In the genomic region with DNA sequence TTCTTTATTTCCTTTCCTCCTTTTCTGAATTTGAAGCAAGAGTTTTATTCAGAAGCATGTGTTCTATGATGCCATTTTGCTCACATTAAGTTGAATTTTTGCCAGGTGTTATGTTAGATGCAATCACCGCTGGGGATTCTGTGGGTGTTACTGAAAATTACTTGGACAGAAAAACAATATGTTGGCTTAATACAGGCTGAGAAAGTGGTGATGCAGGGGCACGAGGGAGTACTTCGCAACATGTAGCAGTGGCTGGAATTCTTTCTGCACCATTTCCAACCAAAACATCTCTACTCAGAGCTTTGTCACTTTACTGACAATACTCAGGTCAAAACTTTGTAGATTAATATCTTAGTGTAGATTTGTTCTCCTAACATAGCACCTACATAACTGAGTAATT, we compare ENCODE assay signal across 25 cellular contexts.
DNase-seq lines count a peak whose midpoint lies in the region; ATAC-seq and TF ChIP-seq lines count a peak whose summit lies in the region.
"Had no signal": no experiment of that assay in that cellular context is flagged by ENCODE, and none has a peak within 500 bp of the region (broad histone marks: within the 10 kb centered on the region; RNA-seq: fewer than 3 reads in every experiment).

No MANE protein-coding gene starts in this region.

- no peak overlapping the region for H3K4me3 ChIP-seq in GM23338
- no peak overlapping the region for H3K4me3 ChIP-seq in cardiac fibroblast (replicated peaks in 1 of 2; ENCODE audit: low read depth in 2 of 2, low read length in 2 of 2)
- H3K4me3 ChIP-seq in subcutaneous abdominal adipose tissue (ENCODE audit: low read depth in 1 of 5, low read length in 5 of 5) = no peak overlapping the region
- H3K4me3 ChIP-seq: pancreas, skin epidermis, transverse colon had no signal

- H3K9ac ChIP-seq in subcutaneous abdominal adipose tissue (ENCODE audit: low read length in 5 of 5) = no peak overlapping the region

- H3K27me3 Mint-ChIP-seq in GM23338 (ENCODE audit: insufficient read depth, low read depth, poor library complexity) (no peaks in the 10 kb centered on the region), glutamatergic neuron (ENCODE audit: unreplicated experiment) (no peaks in the 10 kb centered on the region)
- no peaks in the 10 kb centered on the region for H3K27me3 Mint-ChIP-seq in activated CD4-positive, alpha-beta memory T cell treated with anti-CD3 and anti-CD28 coated beads, Interleukin-2, amount 10 ng/mL, durations not matched to agents 7 days and 5 days
- H3K27me3 Mint-ChIP-seq: activated B cell treated with CpG ODN at 0.5 μM for 24 hours had no signal

- H3K27me3 ChIP-seq in GM23338 (ENCODE audit: insufficient read depth) = no peaks in the 10 kb centered on the region
- no peaks in the 10 kb centered on the region for H3K27me3 ChIP-seq in subcutaneous abdominal adipose tissue (ENCODE audit: control insufficient read depth in 5 of 5, insufficient read depth in 4 of 5, low read length in 5 of 5)
- H3K27me3 ChIP-seq: BE2C, foreskin keratinocyte, pancreas, transverse colon had no signal

- no peaks in the 10 kb centered on the region for H3K79me2 ChIP-seq in GM23338 (replicated peaks; ENCODE audit: insufficient read depth)

- no peaks in the 10 kb centered on the region for H4K20me1 ChIP-seq in GM23338 (replicated peaks; ENCODE audit: insufficient read depth)

- H3F3A ChIP-seq in GM23338 (replicated peaks; ENCODE audit: low read depth) = no peaks in the 10 kb centered on the region

- no peak for ATAC-seq in GM23338
- ATAC-seq: activated naive CD4-positive, alpha-beta T cell treated with anti-CD3 and anti-CD28 coated beads, Interleukin-2, amount 50 U/mL, for 72 hours; foreskin keratinocyte; natural killer cell; pancreas; SK-N-SH treated with all-trans-retinoic acid at 6 μM for 48 hours; stimulated activated naive CD8-positive, alpha-beta T cell treated with anti-CD3 and anti-CD28 coated beads, Interleukin-15, Interleukin-2, amounts not matched to agents 100 U/mL and 50 U/mL, for 24 hours had no signal

- H3K9me2 ChIP-seq in GM23338 (ENCODE audit: insufficient read depth) = no peaks in the 10 kb centered on the region

- H3K9me3 Mint-ChIP-seq in GM23338 = no peaks in the 10 kb centered on the region; the same call in 2 of the 3 replicates
- no peaks in the 10 kb centered on the region for H3K9me3 Mint-ChIP-seq in glutamatergic neuron (ENCODE audit: unreplicated experiment)
- H3K9me3 Mint-ChIP-seq in activated CD4-positive, alpha-beta memory T cell treated with anti-CD3 and anti-CD28 coated beads, Interleukin-2, amount 10 ng/mL, durations not matched to agents 7 days and 5 days = no peaks in the 10 kb centered on the region
- H3K9me3 Mint-ChIP-seq: activated B cell treated with CpG ODN at 0.5 μM for 24 hours; endodermal cell; T-helper 2 cell treated with Interferon-gamma antibody and Interleukin-4, amounts not matched to agents 5 μg/mL and 100 μg/mL, for 36 hours had no signal

- H3K27ac ChIP-seq in GM23338 (ENCODE audit: low read depth) (no peak overlapping the region), subcutaneous abdominal adipose tissue (ENCODE audit: low read depth, low read length) (peak overlapping the region; percentile 77)
- H3K27ac ChIP-seq: foreskin keratinocyte, pancreas, skin epidermis, transverse colon had no signal

- H3K27ac Mint-ChIP-seq in GM23338 (no peak overlapping the region), glutamatergic neuron (ENCODE audit: unreplicated experiment) (peak overlapping the region; percentile 76)
- no peak overlapping the region for H3K27ac Mint-ChIP-seq in activated CD4-positive, alpha-beta memory T cell treated with anti-CD3 and anti-CD28 coated beads, Interleukin-2, amount 10 ng/mL, durations not matched to agents 7 days and 5 days
- H3K27ac Mint-ChIP-seq: activated B cell treated with CpG ODN at 0.5 μM for 24 hours; activated naive CD4-positive, alpha-beta T cell treated with anti-CD3 and anti-CD28 coated beads, Interleukin-2, amount 50 U/mL, for 72 hours; endodermal cell; natural killer cell; T-helper 2 cell treated with Interferon-gamma antibody and Interleukin-4, amounts not matched to agents 5 μg/mL and 100 μg/mL, for 36 hours had no signal

- no peaks in the 10 kb centered on the region for H3K36me3 ChIP-seq in GM23338 (ENCODE audit: insufficient read depth)
- H3K36me3 ChIP-seq in subcutaneous abdominal adipose tissue (ENCODE audit: control insufficient read depth in 5 of 5, insufficient read depth in 5 of 5, low read length in 5 of 5) = no peaks in the 10 kb centered on the region
- H3K36me3 ChIP-seq: BE2C, pancreas, transverse colon had no signal

- 0 out of 2 replicates have a peak overlapping the region, but pooled peaks have one; percentile 19 for H2AFZ ChIP-seq in GM23338

- H3K9me3 ChIP-seq in subcutaneous abdominal adipose tissue (ENCODE audit: control insufficient read depth in 5 of 5, low read length in 5 of 5) = no peaks in the 10 kb centered on the region
- H3K9me3 ChIP-seq: BE2C, pancreas, transverse colon had no signal

- H3K4me1 ChIP-seq in GM23338 (ENCODE audit: insufficient read depth) (no peaks in the 10 kb centered on the region), subcutaneous abdominal adipose tissue (ENCODE audit: control insufficient read depth in 5 of 5, insufficient read depth in 5 of 5, low read length in 5 of 5) (peaks cover 0 to 33% (median 10%) of the 10 kb centered on the region in 5 donors)
- H3K4me1 ChIP-seq: BE2C, pancreas, transverse colon had no signal

- DNase-seq in GM23338 (ENCODE audit: low spot score) (no peak), cardiac fibroblast (ENCODE audit: low read depth in 2 of 2) (peak; percentile 92 to 93), glutamatergic neuron (no peak), GM19240 (ENCODE audit: insufficient read length, low spot score) (no peak)
- no peak for DNase-seq in activated CD4-positive, alpha-beta memory T cell treated with anti-CD3 and anti-CD28 coated beads, Interleukin-2, amount 10 ng/mL, durations not matched to agents 7 days and 5 days
- no peak for DNase-seq in activated CD4-positive, alpha-beta T cell treated with anti-CD3 and anti-CD28 coated beads for 4 hours
- DNase-seq: activated B cell treated with CpG ODN at 0.5 μM for 24 hours; activated T-cell treated with anti-CD3 and anti-CD28 coated beads, Interleukin-2, amount 50 U/mL, for 48 hours; BE2C; endodermal cell; foreskin keratinocyte; Karpas-422; kidney; natural killer cell; NCI-H1105; NCI-H2081 treated with DMSO at 0.1 percent for 48 hours; NCI-H510A treated with DMSO at 0.1 percent for 48 hours; pancreas; stimulated activated naive CD8-positive, alpha-beta T cell treated with anti-CD3 and anti-CD28 coated beads, Interleukin-15, Interleukin-2, amounts not matched to agents 100 U/mL and 50 U/mL, for 24 hours; transverse colon had no signal

- CTCF ChIA-PET in activated CD4-positive, alpha-beta memory T cell treated with anti-CD3 and anti-CD28 coated beads, Interleukin-2, amount 10 ng/mL, durations not matched to agents 7 days and 5 days (lab: Charles Lee) = no interaction called here

- H3K4me1 Mint-ChIP-seq in GM23338 (no peaks in the 10 kb centered on the region), glutamatergic neuron (ENCODE audit: low read depth, unreplicated experiment) (peaks cover 32% of the 10 kb centered on the region)
- no peaks in the 10 kb centered on the region for H3K4me1 Mint-ChIP-seq in activated CD4-positive, alpha-beta memory T cell treated with anti-CD3 and anti-CD28 coated beads, Interleukin-2, amount 10 ng/mL, durations not matched to agents 7 days and 5 days
- H3K4me1 Mint-ChIP-seq: activated B cell treated with CpG ODN at 0.5 μM for 24 hours, endodermal cell, natural killer cell had no signal

- H3K36me3 Mint-ChIP-seq in GM23338 (ENCODE audit: low read depth) = no peaks in the 10 kb centered on the region
- H3K36me3 Mint-ChIP-seq in glutamatergic neuron (ENCODE audit: unreplicated experiment) = no peaks in the 10 kb centered on the region
- no peaks in the 10 kb centered on the region for H3K36me3 Mint-ChIP-seq in activated CD4-positive, alpha-beta memory T cell treated with anti-CD3 and anti-CD28 coated beads, Interleukin-2, amount 10 ng/mL, durations not matched to agents 7 days and 5 days (ENCODE audit: low read depth)
- H3K36me3 Mint-ChIP-seq: activated naive CD4-positive, alpha-beta T cell treated with anti-CD3 and anti-CD28 coated beads, Interleukin-2, amount 50 U/mL, for 72 hours; natural killer cell had no signal

- H3K4me3 Mint-ChIP-seq in GM23338 (no peak overlapping the region), glutamatergic neuron (ENCODE audit: unreplicated experiment) (peak overlapping the region; percentile 28)
- H3K4me3 Mint-ChIP-seq in activated CD4-positive, alpha-beta memory T cell treated with anti-CD3 and anti-CD28 coated beads, Interleukin-2, amount 10 ng/mL, durations not matched to agents 7 days and 5 days = no peak overlapping the region
- H3K4me3 Mint-ChIP-seq: activated B cell treated with CpG ODN at 0.5 μM for 24 hours; endodermal cell; natural killer cell; T-helper 2 cell treated with Interferon-gamma antibody and Interleukin-4, amounts not matched to agents 5 μg/mL and 100 μg/mL, for 36 hours had no signal

- TF ChIP-seq CTCF in GM23338 (conservative IDR thresholded peaks at IDR 0.05; ENCODE audit: low read depth in 2 of 2) (no peak), cardiac fibroblast (IDR thresholded peaks at IDR 0.05; ENCODE audit: low read depth, low read length) (no peak), glutamatergic neuron (IDR thresholded peaks at IDR 0.05; ENCODE audit: partially characterized antibody, unreplicated experiment) (no peak)

- POLR2A ChIA-PET in activated CD4-positive, alpha-beta memory T cell treated with anti-CD3 and anti-CD28 coated beads, Interleukin-2, amount 10 ng/mL, durations not matched to agents 7 days and 5 days (lab: Charles Lee) = no interaction called here

- H3K4me2 ChIP-seq in GM23338 = no peak overlapping the region

TF ChIP-seq in GM23338, 12 proteins besides CTCF, POLR2A, EP300 and RAD21 (continues in another document):
- TF ChIP-seq ZNF331 (CRISPR knock-in tag; IDR thresholded peaks at IDR 0.05; ENCODE audit: low read depth) = no peak
- TF ChIP-seq, protein P1, sequence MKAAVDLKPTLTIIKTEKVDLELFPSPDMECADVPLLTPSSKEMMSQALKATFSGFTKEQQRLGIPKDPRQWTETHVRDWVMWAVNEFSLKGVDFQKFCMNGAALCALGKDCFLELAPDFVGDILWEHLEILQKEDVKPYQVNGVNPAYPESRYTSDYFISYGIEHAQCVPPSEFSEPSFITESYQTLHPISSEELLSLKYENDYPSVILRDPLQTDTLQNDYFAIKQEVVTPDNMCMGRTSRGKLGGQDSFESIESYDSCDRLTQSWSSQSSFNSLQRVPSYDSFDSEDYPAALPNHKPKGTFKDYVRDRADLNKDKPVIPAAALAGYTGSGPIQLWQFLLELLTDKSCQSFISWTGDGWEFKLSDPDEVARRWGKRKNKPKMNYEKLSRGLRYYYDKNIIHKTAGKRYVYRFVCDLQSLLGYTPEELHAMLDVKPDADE (IDR thresholded peaks at IDR 0.05) = no peak
- TF ChIP-seq CREB1 (CRISPR knock-in tag; IDR thresholded peaks at IDR 0.05; ENCODE audit: low read depth) = no peak
- TF ChIP-seq JUNB (IDR thresholded peaks at IDR 0.05; ENCODE audit: unreplicated experiment) = no peak
- no peak for TF ChIP-seq ZNF114 (CRISPR knock-in tag; IDR thresholded peaks at IDR 0.05)
- no peak for TF ChIP-seq EZH2phosphoT487 (IDR thresholded peaks at IDR 0.05; ENCODE audit: unreplicated experiment)

Comparison
In these comparisons a context has a peak if more than half of its experiments do, and no peak if none do; other contexts are left out.
1. DNase-seq: peak in cardiac fibroblast (2 of 2); none in GM23338 (single experiment), glutamatergic neuron (single experiment), activated CD4-positive, alpha-beta memory T cell treated with anti-CD3 and anti-CD28 coated beads, Interleukin-2, amount 10 ng/mL, durations not matched to agents 7 days and 5 days (single experiment), GM19240 (single experiment) and activated CD4-positive, alpha-beta T cell treated with anti-CD3 and anti-CD28 coated beads for 4 hours (0 of 2).